In genomic region chr1:248857749-248858095, GRCh38 we compare ENCODE assay signal across 8 cellular contexts. TPM values are rescaled to one million over a fixed set of nuclear protein-coding genes. Genes with fewer than 3 reads are reported as not detected.
A peak's percentile ranks its signal among the peaks of the same experiment; 100 is the strongest.
DNase-seq lines count a peak whose midpoint lies in the region; ATAC-seq and TF ChIP-seq lines count a peak whose summit lies in the region.

No MANE protein-coding gene starts in this region.

- H3K4me1 Mint-ChIP-seq in Caco-2 (ENCODE audit: low read depth, unreplicated experiment) (peaks cover 9% of the 10 kb centered on the region), neural crest cell (peaks cover 30% of the 10 kb centered on the region)

- H3K9me3 Mint-ChIP-seq in Caco-2 (ENCODE audit: unreplicated experiment) (no peaks in the 10 kb centered on the region), neural crest cell (no peaks in the 10 kb centered on the region)

- H3K4me1 ChIP-seq in Caco-2: peaks cover 19% of the 10 kb centered on the region
- H3K4me1 ChIP-seq in HUES64 (ENCODE audit: insufficient read depth, low read length): peaks cover 13% of the 10 kb centered on the region; the same call in 1 of the 2 replicates

- H3K36me3 Mint-ChIP-seq in Caco-2 (ENCODE audit: insufficient read depth, unreplicated experiment) (peaks cover 21% of the 10 kb centered on the region), neural crest cell (ENCODE audit: low read depth) (peaks cover 12% of the 10 kb centered on the region)

- H3K9ac ChIP-seq in HUES64 (ENCODE audit: low read depth, low read length): peak overlapping the region; percentile 84

- H3K36me3 ChIP-seq in Caco-2 (ENCODE audit: control insufficient read depth, insufficient read depth, low read length) (no peaks in the 10 kb centered on the region; the same call in 1 of the 2 replicates), HUES64 (ENCODE audit: insufficient read depth, low read length) (peaks cover 40% of the 10 kb centered on the region)

- peak overlapping the region; percentile 87 for H3K27ac Mint-ChIP-seq in Caco-2 (ENCODE audit: unreplicated experiment)
- peak overlapping the region; percentile 98 for H3K27ac Mint-ChIP-seq in neural crest cell (ENCODE audit: unreplicated experiment)

- DNase-seq in Caco-2 (no peak), dorsolateral prefrontal cortex (no peak), neural crest cell (ENCODE audit: low read depth, low spot score) (no peak), NOMO-1 treated with dmso at 0.1 percent for 144 hours (lab: John Stamatoyannopoulos, UW; ENCODE audit: unreplicated experiment) (no peak), NCI-H1436 (lab: John Stamatoyannopoulos, UW) (no peak), NCI-H1092 (lab: John Stamatoyannopoulos, UW) (no peak)

- TF ChIP-seq CTCF in Caco-2 (IDR thresholded peaks at IDR 0.05; ENCODE audit: insufficient read depth in 1 of 2, low read depth in 1 of 2, low read length in 1 of 2, severe bottlenecking in 1 of 2, unreplicated experiment in 1 of 2) (no peak), dorsolateral prefrontal cortex (IDR thresholded peaks at IDR 0.05 in 54 of 56, conservative IDR thresholded peaks at IDR 0.05 in 2 of 56; ENCODE audit: low read depth in 1 of 56, partially characterized antibody in 56 of 56) (no peak), neural crest cell (conservative IDR thresholded peaks at IDR 0.05) (no peak)

- H3K4me3 Mint-ChIP-seq in Caco-2 (ENCODE audit: unreplicated experiment) (peak overlapping the region; percentile 91), neural crest cell (peak overlapping the region; percentile 90)

- no TSS peak for BruUV-seq in Caco-2 (replicated peaks; lab: Mats Ljungman, UMichigan)

- H3K9me3 ChIP-seq in Caco-2 (no peaks in the 10 kb centered on the region), HUES64 (ENCODE audit: insufficient read depth, low read depth, low read length) (no peaks in the 10 kb centered on the region)

- H3K27ac ChIP-seq in HUES64 (ENCODE audit: low read depth, low read length) (peak overlapping the region; percentile 11; the same call in 1 of the 2 replicates), dorsolateral prefrontal cortex (peak overlapping the region in 53 of 59 donors; percentile 10 to 99 (median 94))

- CTCF ChIA-PET in Caco-2 (lab: Charles Lee): interaction anchor here (1.4 to 2.4 kb wide), 3 partner anchors 16 to 32 kb away, joined by 15 to 20 read pairs (median 19); partner anchors contain the start of genes SH3BP5L and ZNF672

- WGBS in HUES64: 17% methylated on average over 4 of the region's 4 CpGs

- intact Hi-C loops in Caco-2 (cut with micrococcal nuclease; ENCODE audit: unreplicated experiment): loop anchor here (1.0 kb wide), 4 partner anchors 16 to 49 kb away; partner anchors contain the start of genes PGBD2 and ZNF672
- intact Hi-C loops in dorsolateral prefrontal cortex (cut with DNase I): loop anchor here in 1 of 2 donors (2.0 kb wide), 1 partner anchor 17 kb away; no protein-coding TSS in a partner anchor

- no peak for ATAC-seq in GM21526 (IDR thresholded peaks at IDR 0.05; ENCODE audit: low FRiP score, unreplicated experiment)

- H3K4me3 ChIP-seq in Caco-2 (ENCODE audit: low read depth, low read length) (peak overlapping the region; percentile 71), HUES64 (ENCODE audit: low read length) (peak overlapping the region; percentile 86), dorsolateral prefrontal cortex (peak overlapping the region; percentile 55 to 92 (median 72))

- H3K27me3 Mint-ChIP-seq in Caco-2 (ENCODE audit: insufficient read depth, unreplicated experiment) (no peaks in the 10 kb centered on the region), neural crest cell (ENCODE audit: low read depth) (peaks cover 25% of the 10 kb centered on the region)

- H3K27me3 ChIP-seq in Caco-2 (replicated peaks; ENCODE audit: control insufficient read depth, insufficient read depth, low read length): no peaks in the 10 kb centered on the region
- peaks cover 19% of the 10 kb centered on the region for H3K27me3 ChIP-seq in HUES64 (ENCODE audit: insufficient read depth, low read length)
- H3K27me3 ChIP-seq in dorsolateral prefrontal cortex: no peaks in the 10 kb centered on the region

- POLR2A ChIA-PET in Caco-2 (lab: Charles Lee): interaction anchor here (0.7 to 3.5 kb wide), 4 partner anchors 16 to 49 kb away, joined by 3 to 38 read pairs (median 10); partner anchors contain the start of genes PGBD2, SH3BP5L and ZNF672

RNA-seq across cellular contexts. Expression of gene ZNF692, which starts 1.2 kb away (rescaled TPM):
- total RNA-seq in Caco-2 (2022) (48.5 and 58.4 TPM in 2 replicates), dorsolateral prefrontal cortex (100 to 1,000 TPM in 5 of 120 experiments, 10 to 100 TPM in 115; 27.9 to 117 (median 68.8) TPM), neural crest cell (72.5 and 72.8 TPM in 2 replicates)
- polyA plus RNA-seq in HUES64 (2013, experiment 1 of 2): 26.5 TPM
- polyA plus RNA-seq in HUES64 (2013, experiment 2 of 2): 26.2 TPM

RNA-seq across cellular contexts. Expression of gene ZNF672, which starts 19.7 kb away (rescaled TPM):
- 27.3 and 29.1 TPM in 2 replicates for total RNA-seq in Caco-2 (2022)
- polyA plus RNA-seq in HUES64 (2013, experiment 1 of 2): 18.0 TPM
- 21.2 TPM for polyA plus RNA-seq in HUES64 (2013, experiment 2 of 2)
- total RNA-seq in dorsolateral prefrontal cortex: 10 to 100 TPM; 15.9 to 43.0 (median 23.4) TPM
- total RNA-seq in neural crest cell: 44.4 and 46.8 TPM in 2 replicates

RNA-seq across cellular contexts. Expression of gene SH3BP5L, which starts 32.0 kb away (rescaled TPM):
- total RNA-seq in Caco-2 (2022) (21.3 and 22.4 TPM in 2 replicates), dorsolateral prefrontal cortex (10 to 100 TPM; 24.9 to 51.7 (median 37.5) TPM), neural crest cell (26.9 and 28.9 TPM in 2 replicates)
- polyA plus RNA-seq in HUES64 (2013, experiment 1 of 2): 13.9 TPM
- polyA plus RNA-seq in HUES64 (2013, experiment 2 of 2): 15.6 TPM

RNA-seq across cellular contexts. Expression of gene PGBD2, which starts 48.3 kb away (rescaled TPM):
- total RNA-seq in Caco-2 (2022) (6.7 and 7.0 TPM in 2 replicates), dorsolateral prefrontal cortex (10 to 100 TPM in 1 of 120 experiments, 1 to 10 TPM in 119; 3.2 to 11.1 (median 6.2) TPM), neural crest cell (9.7 and 10.8 TPM in 2 replicates)
- 4.4 TPM for polyA plus RNA-seq in HUES64 (2013, experiment 1 of 2)
- polyA plus RNA-seq in HUES64 (2013, experiment 2 of 2): 4.1 TPM
